15 cellular contexts compared by ENCODE assay signal in the genomic region with DNA sequence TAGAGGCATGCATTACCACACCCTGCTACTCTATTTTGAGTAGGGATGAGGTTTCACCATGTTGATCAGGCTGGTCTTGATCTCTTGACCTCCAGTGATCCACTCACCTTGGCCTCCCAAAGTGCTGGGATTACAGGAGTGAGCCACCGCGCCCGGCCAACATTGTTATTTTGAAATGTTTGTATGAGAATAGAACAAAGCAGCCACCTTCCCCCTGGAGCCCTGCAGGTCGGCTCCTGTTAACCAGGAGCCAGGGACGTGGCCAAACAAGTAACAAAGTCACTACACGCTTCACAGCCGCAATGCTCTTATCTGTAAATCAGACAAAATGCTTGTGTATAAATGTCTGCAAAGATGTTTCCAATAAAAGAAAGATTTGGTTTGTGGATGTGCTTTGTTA.
A peak's percentile ranks its signal among the peaks of the same experiment; 100 is the strongest.
DNase-seq lines count a peak whose midpoint lies in the region; ATAC-seq and TF ChIP-seq lines count a peak whose summit lies in the region.
"Had no signal": no experiment of that assay in that cellular context is flagged by ENCODE, and none has a peak within 500 bp of the region (broad histone marks: within the 10 kb centered on the region; RNA-seq: fewer than 3 reads in every experiment).

No MANE protein-coding gene starts in this region.

- peak overlapping the region; percentile 43; the same call in 1 of the 2 replicates for H2AFZ ChIP-seq in PC-3 (ENCODE audit: low read length)

- intact Hi-C loops in PC-3 (cut with micrococcal nuclease) = loop anchor here (2.0 to 5.0 kb wide), 3 partner anchors 27 to 295 kb away; partner anchors contain the start of gene CNTNAP2

- no peaks in the 10 kb centered on the region for H3F3A ChIP-seq in PC-3 (ENCODE audit: low read length, unreplicated experiment)

- 84 to 94% methylated on average over 4 to 7 of the region's 7 CpGs for WGBS in endodermal cell (ENCODE audit: insufficient coverage in 1 of 2, insufficient read length in 1 of 2), 2 experiments

- H3K27me3 ChIP-seq in H7 (ENCODE audit: control insufficient read depth, insufficient read depth, low read length) = no peaks in the 10 kb centered on the region
- H3K27me3 ChIP-seq in PC-3 (ENCODE audit: low read length) = no peaks in the 10 kb centered on the region
- H3K27me3 ChIP-seq in endodermal cell (ENCODE audit: control insufficient read depth, insufficient read depth, low read length, poor library complexity, severe bottlenecking) = no peaks in the 10 kb centered on the region
- H3K27me3 ChIP-seq: BLaER1 treated with 17β-estradiol and CSF1 and Interleukin-3, amounts not matched to agents 10 nM and 100 nM had no signal

- H3K4me1 Mint-ChIP-seq in endodermal cell = peaks cover 7% of the 10 kb centered on the region
- no peaks in the 10 kb centered on the region for H3K4me1 Mint-ChIP-seq in neural crest cell
- H3K4me1 Mint-ChIP-seq: B cell had no signal

- no peaks in the 10 kb centered on the region for H3K9me3 Mint-ChIP-seq in endodermal cell
- H3K9me3 Mint-ChIP-seq in neural crest cell = no peaks in the 10 kb centered on the region

- no peak overlapping the region for H3K4me3 Mint-ChIP-seq in endodermal cell
- H3K4me3 Mint-ChIP-seq in neural crest cell = no peak overlapping the region
- H3K4me3 Mint-ChIP-seq: B cell; CD8-positive, alpha-beta T cell had no signal

- H3K4me3 ChIP-seq in H7 (ENCODE audit: insufficient read depth, low read depth, low read length) (no peak overlapping the region), PC-3 (ENCODE audit: low read length) (no peak overlapping the region), endodermal cell (ENCODE audit: low read length) (no peak overlapping the region)
- H3K4me3 ChIP-seq: BLaER1 treated with 17β-estradiol and CSF1 and Interleukin-3, amounts not matched to agents 10 nM and 100 nM had no signal

- H3K27ac ChIP-seq in PC-3 (ENCODE audit: low read length) = peak overlapping the region; percentile 13
- no peak overlapping the region for H3K27ac ChIP-seq in endodermal cell (ENCODE audit: low read depth, low read length)
- H3K27ac ChIP-seq: BLaER1 treated with 17β-estradiol and CSF1 and Interleukin-3, amounts not matched to agents 10 nM and 100 nM; KMS-11 had no signal

- no TSS peak for BruUV-seq in PC-3 (replicated peaks; lab: Mats Ljungman, UMichigan)

- H3K9ac ChIP-seq in PC-3 (ENCODE audit: low read length) (no peak overlapping the region), endodermal cell (ENCODE audit: extremely low read depth, low read length, poor library complexity, severe bottlenecking) (no peak overlapping the region)
- H3K9ac ChIP-seq: BLaER1 treated with 17β-estradiol and CSF1 and Interleukin-3, amounts not matched to agents 10 nM and 100 nM; KMS-11 had no signal

- CTCF ChIA-PET in PC-3 (lab: Charles Lee) = no interaction called here

- H3K27ac Mint-ChIP-seq in endodermal cell (no peak overlapping the region), neural crest cell (ENCODE audit: unreplicated experiment) (peak overlapping the region; percentile 29)
- H3K27ac Mint-ChIP-seq: B cell; CD8-positive, alpha-beta T cell had no signal

- no peaks in the 10 kb centered on the region for H3K9me3 ChIP-seq in PC-3 (ENCODE audit: low read length)
- no peaks in the 10 kb centered on the region for H3K9me3 ChIP-seq in endodermal cell (ENCODE audit: control insufficient read depth, low read length)
- H3K9me3 ChIP-seq: BLaER1 treated with 17β-estradiol and CSF1 and Interleukin-3, amounts not matched to agents 10 nM and 100 nM had no signal

- no peaks in the 10 kb centered on the region for H3K9me2 ChIP-seq in PC-3 (replicated peaks; ENCODE audit: low read length)

- POLR2A ChIA-PET in PC-3 (lab: Charles Lee; ENCODE audit: unreplicated experiment) = no interaction called here

- H3K4me1 ChIP-seq in PC-3 (ENCODE audit: insufficient read depth, low read length) (peaks cover 23% of the 10 kb centered on the region), endodermal cell (ENCODE audit: control insufficient read depth, insufficient read depth, low read length) (no peaks in the 10 kb centered on the region)

- peak overlapping the region; percentile 6 for H3K4me2 ChIP-seq in PC-3 (ENCODE audit: low read length)
- H3K4me2 ChIP-seq: BLaER1 treated with 17β-estradiol and CSF1 and Interleukin-3, amounts not matched to agents 10 nM and 100 nM; KMS-11 had no signal

- H3K27me3 Mint-ChIP-seq in endodermal cell (ENCODE audit: insufficient read depth) (no peaks in the 10 kb centered on the region), neural crest cell (ENCODE audit: low read depth) (no peaks in the 10 kb centered on the region)
- H3K27me3 Mint-ChIP-seq: B cell had no signal

- DNase-seq in H7 = peak; percentile 16
- DNase-seq in PC-3 = no peak
- DNase-seq in endodermal cell = peak; percentile 55
- DNase-seq in neural crest cell (ENCODE audit: low read depth, low spot score) = no peak
- DNase-seq in stimulated activated CD4-positive, alpha-beta T cell treated with anti-CD3 and anti-CD28 coated beads, Interleukin-2, amount 100 ng/mL, for 24 hours = no peak
- no peak for DNase-seq in cerebellum (ENCODE audit: low spot score)
- DNase-seq: Calu3; CD8-positive, alpha-beta T cell; DND-41; EL had no signal

- TF ChIP-seq CTCF in PC-3 (conservative IDR thresholded peaks at IDR 0.05; ENCODE audit: low read depth, low read length) (no peak), endodermal cell (conservative IDR thresholded peaks at IDR 0.05) (no peak), neural crest cell (conservative IDR thresholded peaks at IDR 0.05) (no peak)

- no peak for ATAC-seq in PC-3
- no peak for ATAC-seq in HG03039 (IDR thresholded peaks at IDR 0.05; ENCODE audit: unreplicated experiment)
- ATAC-seq in GM18858 (IDR thresholded peaks at IDR 0.05; ENCODE audit: unreplicated experiment) = no peak
- ATAC-seq: CD8-positive, alpha-beta T cell had no signal

- H3K36me3 Mint-ChIP-seq in endodermal cell (ENCODE audit: low read depth) (no peaks in the 10 kb centered on the region), neural crest cell (ENCODE audit: low read depth) (no peaks in the 10 kb centered on the region)
- H3K36me3 Mint-ChIP-seq: CD8-positive, alpha-beta T cell had no signal

- no peaks in the 10 kb centered on the region for H4K20me1 ChIP-seq in PC-3 (ENCODE audit: low read length)
- H4K20me1 ChIP-seq: BLaER1 treated with 17β-estradiol and CSF1 and Interleukin-3, amounts not matched to agents 10 nM and 100 nM had no signal

- no peaks in the 10 kb centered on the region for H3K79me2 ChIP-seq in PC-3 (ENCODE audit: low read length)

- no peaks in the 10 kb centered on the region for H3K36me3 ChIP-seq in H7 (replicated peaks; ENCODE audit: control insufficient read depth, insufficient read depth, low read length)
- H3K36me3 ChIP-seq in PC-3 (ENCODE audit: low read depth, low read length) = no peaks in the 10 kb centered on the region
- no peaks in the 10 kb centered on the region for H3K36me3 ChIP-seq in endodermal cell (ENCODE audit: control insufficient read depth, insufficient read depth, low read length)
- H3K36me3 ChIP-seq: BLaER1 treated with 17β-estradiol and CSF1 and Interleukin-3, amounts not matched to agents 10 nM and 100 nM had no signal

Comparison
In these comparisons a context has a peak if more than half of its experiments do, and no peak if none do; other contexts are left out.
1. DNase-seq: peak in H7 (single experiment) and endodermal cell (single experiment); none in PC-3 (single experiment), neural crest cell (single experiment), stimulated activated CD4-positive, alpha-beta T cell treated with anti-CD3 and anti-CD28 coated beads, Interleukin-2, amount 100 ng/mL, for 24 hours (0 of 2) and cerebellum (single experiment).